ENCODE assay signal across 2 cellular contexts in the genomic region with DNA sequence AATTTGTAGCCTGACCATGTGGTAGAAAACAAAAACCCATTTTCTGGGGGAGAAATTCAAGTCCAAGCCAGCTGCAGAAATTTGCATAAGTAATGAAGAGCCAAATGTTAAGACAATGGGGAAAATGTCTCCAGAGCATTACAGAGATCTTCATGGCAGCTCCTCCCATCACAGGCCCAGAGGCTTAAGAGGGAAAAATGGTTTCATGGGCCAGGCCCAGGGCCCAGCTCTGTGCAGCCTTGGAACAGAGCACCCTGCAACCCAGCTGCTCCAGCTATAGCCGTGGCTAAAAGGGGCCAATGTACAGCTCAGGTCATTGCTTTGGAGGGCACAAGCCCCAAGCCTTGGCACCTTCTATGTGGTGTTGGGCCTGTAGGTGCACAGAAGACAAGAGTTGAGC.
TF ChIP-seq lines count a peak whose summit lies in the region.

No MANE protein-coding gene starts in this region.

TF ChIP-seq in A549, 52 proteins besides CTCF, POLR2A, EP300 and RAD21 (continued from another document):
- TF ChIP-seq, protein P1, sequence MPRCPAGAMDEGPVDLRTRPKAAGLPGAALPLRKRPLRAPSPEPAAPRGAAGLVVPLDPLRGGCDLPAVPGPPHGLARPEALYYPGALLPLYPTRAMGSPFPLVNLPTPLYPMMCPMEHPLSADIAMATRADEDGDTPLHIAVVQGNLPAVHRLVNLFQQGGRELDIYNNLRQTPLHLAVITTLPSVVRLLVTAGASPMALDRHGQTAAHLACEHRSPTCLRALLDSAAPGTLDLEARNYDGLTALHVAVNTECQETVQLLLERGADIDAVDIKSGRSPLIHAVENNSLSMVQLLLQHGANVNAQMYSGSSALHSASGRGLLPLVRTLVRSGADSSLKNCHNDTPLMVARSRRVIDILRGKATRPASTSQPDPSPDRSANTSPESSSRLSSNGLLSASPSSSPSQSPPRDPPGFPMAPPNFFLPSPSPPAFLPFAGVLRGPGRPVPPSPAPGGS (IDR thresholded peaks at IDR 0.05), result no peak
- TF ChIP-seq ZFP36 (IDR thresholded peaks at IDR 0.05; ENCODE audit: borderline replicate concordance, partially characterized antibody) (peak; percentile 61), TP53 (CRISPR knock-in tag; IDR thresholded peaks at IDR 0.05) (no peak)
- TF ChIP-seq, protein P2, sequence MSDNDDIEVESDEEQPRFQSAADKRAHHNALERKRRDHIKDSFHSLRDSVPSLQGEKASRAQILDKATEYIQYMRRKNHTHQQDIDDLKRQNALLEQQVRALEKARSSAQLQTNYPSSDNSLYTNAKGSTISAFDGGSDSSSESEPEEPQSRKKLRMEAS (IDR thresholded peaks at IDR 0.05), result no peak

TF ChIP-seq in HEK293, 187 proteins besides CTCF, POLR2A, EP300 and RAD21 (continued from another document):
- TF ChIP-seq, protein P3, sequence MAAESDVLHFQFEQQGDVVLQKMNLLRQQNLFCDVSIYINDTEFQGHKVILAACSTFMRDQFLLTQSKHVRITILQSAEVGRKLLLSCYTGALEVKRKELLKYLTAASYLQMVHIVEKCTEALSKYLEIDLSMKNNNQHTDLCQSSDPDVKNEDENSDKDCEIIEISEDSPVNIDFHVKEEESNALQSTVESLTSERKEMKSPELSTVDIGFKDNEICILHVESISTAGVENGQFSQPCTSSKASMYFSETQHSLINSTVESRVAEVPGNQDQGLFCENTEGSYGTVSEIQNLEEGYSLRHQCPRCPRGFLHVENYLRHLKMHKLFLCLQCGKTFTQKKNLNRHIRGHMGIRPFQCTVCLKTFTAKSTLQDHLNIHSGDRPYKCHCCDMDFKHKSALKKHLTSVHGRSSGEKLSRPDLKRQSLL (tag by site-specific recombination; IDR thresholded peaks at IDR 0.05), result no peak
